ENCODE assay signal across 1 cellular context in the genomic region with DNA sequence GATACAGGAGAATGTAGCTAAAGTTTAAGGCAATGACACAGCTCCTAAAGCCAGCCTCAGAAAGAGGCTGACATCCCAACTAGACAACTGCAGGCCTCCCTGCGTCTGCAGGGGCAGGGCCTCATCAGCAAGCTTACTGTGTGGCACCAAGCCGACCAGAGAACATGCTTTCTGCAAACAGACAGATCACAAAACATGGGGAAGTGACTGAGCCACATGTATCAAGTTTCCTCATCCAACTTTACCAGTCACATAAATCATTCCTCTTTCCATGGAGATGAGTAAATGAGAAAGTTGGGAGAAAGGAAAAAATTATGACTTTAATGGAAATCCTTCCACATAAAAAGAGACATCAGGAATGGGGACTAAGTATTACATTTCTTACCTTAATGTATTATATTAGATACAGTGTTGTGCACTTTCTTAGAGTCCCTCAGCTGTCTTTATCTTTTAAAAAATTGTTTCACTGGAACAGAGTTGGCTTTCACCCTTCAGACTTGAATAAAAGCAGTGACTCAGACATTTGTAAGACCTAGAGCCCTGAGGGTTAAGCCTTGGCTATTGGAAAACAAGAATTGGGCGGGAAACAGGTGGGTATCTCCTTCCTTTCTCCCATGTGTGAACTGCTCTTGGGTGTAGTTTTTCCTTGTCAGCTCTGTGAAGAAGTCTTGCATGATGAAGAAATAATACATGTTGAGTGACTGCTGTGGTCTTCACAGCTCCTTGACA.
TF ChIP-seq lines count a peak whose summit lies in the region.

No MANE protein-coding gene starts in this region.

TF ChIP-seq in SK-N-SH, 30 proteins besides CTCF, POLR2A, EP300 and RAD21:
- TF ChIP-seq, protein P1, sequence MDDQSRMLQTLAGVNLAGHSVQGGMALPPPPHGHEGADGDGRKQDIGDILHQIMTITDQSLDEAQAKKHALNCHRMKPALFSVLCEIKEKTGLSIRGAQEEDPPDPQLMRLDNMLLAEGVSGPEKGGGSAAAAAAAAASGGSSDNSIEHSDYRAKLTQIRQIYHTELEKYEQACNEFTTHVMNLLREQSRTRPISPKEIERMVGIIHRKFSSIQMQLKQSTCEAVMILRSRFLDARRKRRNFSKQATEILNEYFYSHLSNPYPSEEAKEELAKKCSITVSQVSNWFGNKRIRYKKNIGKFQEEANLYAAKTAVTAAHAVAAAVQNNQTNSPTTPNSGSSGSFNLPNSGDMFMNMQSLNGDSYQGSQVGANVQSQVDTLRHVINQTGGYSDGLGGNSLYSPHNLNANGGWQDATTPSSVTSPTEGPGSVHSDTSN (IDR thresholded peaks at IDR 0.05), result peak; percentile 24; the same call in 1 of the 2 replicates
- TF ChIP-seq NRF1 (IDR thresholded peaks at IDR 0.05; ENCODE audit: low read depth, low read length), result no peak
